In genomic region chr1:57874426-57874825, GRCh38 we compare ENCODE assay signal across 15 cellular contexts.
DNase-seq lines count a peak whose midpoint lies in the region; ATAC-seq, FAIRE-seq and TF ChIP-seq lines count a peak whose summit lies in the region.
"Had no signal": no experiment of that assay in that cellular context is flagged by ENCODE, and none has a peak within 500 bp of the region (broad histone marks: within the 10 kb centered on the region; RNA-seq: fewer than 3 reads in every experiment).

No MANE protein-coding gene starts in this region.

- TF ChIP-seq CTCF in keratinocyte (optimal IDR thresholded peaks at IDR 0.05 in 1 of 3, IDR thresholded peaks at IDR 0.05 in 1 of 3, conservative IDR thresholded peaks at IDR 0.05 in 1 of 3; ENCODE audit: extremely low read depth in 1 of 3, insufficient read depth in 2 of 3, low read length in 3 of 3): no peak
- no peak for TF ChIP-seq CTCF in left lung (IDR thresholded peaks at IDR 0.05)
- no peak for TF ChIP-seq CTCF in heart left ventricle (IDR thresholded peaks at IDR 0.05)

- H3K27ac ChIP-seq in keratinocyte (ENCODE audit: control insufficient read depth, insufficient read depth, low read length) (no peak overlapping the region), left lung (no peak overlapping the region), heart left ventricle (no peak overlapping the region)

- ATAC-seq in SK-N-SH treated with all-trans-retinoic acid at 6 μM for 48 hours: peak; percentile 31; the same call in 2 of the 3 replicates
- no peak for ATAC-seq in left lung
- ATAC-seq in heart left ventricle: no peak

- DNase-seq in COLO668 (lab: John Stamatoyannopoulos, UW; ENCODE audit: unreplicated experiment) (peak; percentile 25), NCI-H1417 (lab: John Stamatoyannopoulos, UW) (peak; percentile 58 to 94 (median 67)), keratinocyte (ENCODE audit: low read depth, low spot score) (no peak), left lung (no peak), heart left ventricle (no peak), NCI-H2081 treated with DMSO at 0.1 percent for 48 hours (lab: John Stamatoyannopoulos, UW) (no peak), cerebellar nuclear complex (lab: John Stamatoyannopoulos, UW) (no peak)
- DNase-seq: ACHN; activated CD4-positive, alpha-beta T cell treated with anti-CD3 and anti-CD28 coated beads for 1 hour; activated naive CD8-positive, alpha-beta T cell treated with anti-CD3 and anti-CD28 coated beads, Interleukin-2, amount 10 ng/mL, durations not matched to agents 7 days and 5 days; CD4-positive, CD25-positive, alpha-beta regulatory T cell; stimulated activated CD4-positive, alpha-beta T cell treated with anti-CD3 and anti-CD28 coated beads, Interleukin-4, amount 100 ng/mL, for 4 hours had no signal

- H3K9me1 ChIP-seq in keratinocyte (ENCODE audit: control insufficient read depth, extremely low read depth, insufficient read depth, low read length): no peaks in the 10 kb centered on the region

- dilution Hi-C loops in keratinocyte (cut with MboI; ENCODE audit: extremely low pct_ligation_motif_present, low sequenced_read_pairs): no loop called here

- H2AFZ ChIP-seq in keratinocyte (ENCODE audit: control insufficient read depth, low read length): no peak overlapping the region

- H3K36me3 ChIP-seq in keratinocyte (ENCODE audit: control insufficient read depth in 2 of 2, extremely low read depth in 1 of 2, insufficient read depth in 2 of 2, low read length in 2 of 2) (no peaks in the 10 kb centered on the region), left lung (no peaks in the 10 kb centered on the region), heart left ventricle (no peaks in the 10 kb centered on the region)

- H3K4me2 ChIP-seq in keratinocyte (ENCODE audit: control insufficient read depth, extremely low read depth, insufficient read depth, low read depth, low read length): no peak overlapping the region

- peak; percentile 61 for FAIRE-seq in keratinocyte (lab: Jason Lieb, UNC)
- FAIRE-seq: endothelial cell of umbilical vein, frontal cortex had no signal

- no peaks in the 10 kb centered on the region for H3K4me1 ChIP-seq in keratinocyte (ENCODE audit: control insufficient read depth, extremely low read depth, insufficient read depth, low read length)
- no peaks in the 10 kb centered on the region for H3K4me1 ChIP-seq in left lung
- no peaks in the 10 kb centered on the region for H3K4me1 ChIP-seq in heart left ventricle

- intact Hi-C loops in left lung (cut with DNase I) (no loop called here), heart left ventricle (cut with DNase I) (no loop called here)

- no peak overlapping the region for H3K9ac ChIP-seq in keratinocyte (ENCODE audit: control insufficient read depth, extremely low read depth, insufficient read depth, low read length)

- H3K27me3 ChIP-seq in keratinocyte (ENCODE audit: control insufficient read depth, extremely low read depth, insufficient read depth, low read length) (no peaks in the 10 kb centered on the region), left lung (no peaks in the 10 kb centered on the region), heart left ventricle (no peaks in the 10 kb centered on the region)

- H3K4me3 ChIP-seq in keratinocyte (ENCODE audit: control insufficient read depth in 2 of 3, extremely low read depth in 1 of 3, insufficient read depth in 2 of 3, low read depth in 1 of 3, low read length in 3 of 3): no peak overlapping the region
- no peak overlapping the region for H3K4me3 ChIP-seq in left lung
- H3K4me3 ChIP-seq in heart left ventricle: no peak overlapping the region

- H3K79me2 ChIP-seq in keratinocyte (ENCODE audit: control insufficient read depth, insufficient read depth, low read length): no peaks in the 10 kb centered on the region

- H3K9me3 ChIP-seq in keratinocyte (ENCODE audit: control insufficient read depth, low read depth, low read length) (no peaks in the 10 kb centered on the region), left lung (no peaks in the 10 kb centered on the region), heart left ventricle (no peaks in the 10 kb centered on the region)

- WGBS in heart left ventricle, 4 donors: 26 to 47% (median 38%) methylated on average over 2 of the region's 2 CpGs

- H4K20me1 ChIP-seq in keratinocyte (ENCODE audit: control insufficient read depth, extremely low read depth, insufficient read depth, low read length): no peaks in the 10 kb centered on the region

- TF ChIP-seq POLR2A in heart left ventricle (IDR thresholded peaks at IDR 0.05): no peak

TF ChIP-seq in SK-N-SH treated with all-trans-retinoic acid at 6 μM for 48 hours, 23 proteins besides CTCF, POLR2A, EP300 and RAD21 (continues in another document):
- no peak for TF ChIP-seq SNAI2 (CRISPR knock-in tag; IDR thresholded peaks at IDR 0.05)
- no peak for TF ChIP-seq ESRRG (CRISPR knock-in tag; IDR thresholded peaks at IDR 0.05)
- no peak for TF ChIP-seq CREB5 (CRISPR knock-in tag; IDR thresholded peaks at IDR 0.05; ENCODE audit: low read depth)
- no peak for TF ChIP-seq PATZ1 (CRISPR knock-in tag; IDR thresholded peaks at IDR 0.05; ENCODE audit: borderline replicate concordance)
- no peak for TF ChIP-seq TSHZ2 (CRISPR knock-in tag; IDR thresholded peaks at IDR 0.05)
- no peak for TF ChIP-seq ZFP3 (CRISPR knock-in tag; IDR thresholded peaks at IDR 0.05)
- no peak for TF ChIP-seq POU6F1 (CRISPR knock-in tag; IDR thresholded peaks at IDR 0.05; ENCODE audit: borderline replicate concordance, low read depth)
- TF ChIP-seq TOX (CRISPR knock-in tag; IDR thresholded peaks at IDR 0.05; ENCODE audit: borderline replicate concordance): no peak
- TF ChIP-seq OSR1 (CRISPR knock-in tag; IDR thresholded peaks at IDR 0.05): no peak
- no peak for TF ChIP-seq ZNF70 (CRISPR knock-in tag; IDR thresholded peaks at IDR 0.05)
- TF ChIP-seq BACH2 (CRISPR knock-in tag; IDR thresholded peaks at IDR 0.05; ENCODE audit: borderline replicate concordance): no peak
- TF ChIP-seq ZFP30 (CRISPR knock-in tag; IDR thresholded peaks at IDR 0.05): no peak
- no peak for TF ChIP-seq GLIS3 (CRISPR knock-in tag; IDR thresholded peaks at IDR 0.05)

Comparison
In these comparisons a context has a peak if more than half of its experiments do, and no peak if none do; other contexts are left out.
1. DNase-seq: peak in COLO668 (single experiment) and NCI-H1417 (3 of 3); none in keratinocyte (single experiment), left lung (0 of 2), heart left ventricle (0 of 5), NCI-H2081 treated with DMSO at 0.1 percent for 48 hours (single experiment) and cerebellar nuclear complex (0 of 2).